In genomic region chr12:100842156-100842555, GRCh38 we compare ENCODE assay signal across 17 cellular contexts. TPM values are rescaled to one million over a fixed set of nuclear protein-coding genes. Genes with fewer than 3 reads are reported as not detected.
"Had no signal": no experiment of that assay in that cellular context is flagged by ENCODE, and none has a peak within 500 bp of the region (broad histone marks: within the 10 kb centered on the region; RNA-seq: fewer than 3 reads in every experiment).

No MANE protein-coding gene starts in this region.

- H3K27me3 Mint-ChIP-seq: activated naive CD4-positive, alpha-beta T cell treated with anti-CD3 and anti-CD28 coated beads, Interleukin-2, amount 10 ng/mL, durations not matched to agents 7 days and 5 days; stimulated activated naive CD8-positive, alpha-beta T cell treated with anti-CD3 and anti-CD28 coated beads, Interleukin-15, Interleukin-2, amounts not matched to agents 100 ng/mL and 50 ng/mL, for 24 hours; T-helper 17 cell had no signal

- H3K36me3 ChIP-seq: lower lobe of right lung, thoracic aorta had no signal

- H3K4me1 Mint-ChIP-seq: activated naive CD4-positive, alpha-beta T cell treated with anti-CD3 and anti-CD28 coated beads, Interleukin-2, amount 10 ng/mL, durations not matched to agents 7 days and 5 days; mesothelial cell of epicardium; T-helper 17 cell had no signal

- H3K27ac Mint-ChIP-seq: activated naive CD4-positive, alpha-beta T cell treated with anti-CD3 and anti-CD28 coated beads, Interleukin-2, amount 10 ng/mL, durations not matched to agents 7 days and 5 days; activated T-helper 2 cell treated with anti-CD3 and anti-CD28 coated beads, Interferon-gamma antibody, Interleukin-2, Interleukin-4, amounts not matched to agents 10 μg/mL and 5 μg/mL and 100 μg/mL, durations not matched to agents 14 hours and 24 hours and 36 hours; mesothelial cell of epicardium; naive B cell; stimulated activated naive CD8-positive, alpha-beta T cell treated with anti-CD3 and anti-CD28 coated beads, Interleukin-15, Interleukin-2, amounts not matched to agents 100 ng/mL and 50 ng/mL, for 24 hours; T-helper 17 cell had no signal

- H3K4me1 ChIP-seq: lower lobe of right lung, parathyroid adenoma had no signal

- DNase-seq: activated naive CD4-positive, alpha-beta T cell treated with anti-CD3 and anti-CD28 coated beads, Interleukin-2, amount 10 ng/mL, durations not matched to agents 7 days and 5 days; effector CD4-positive, alpha-beta T cell; hippocampal formation; kidney glomerular epithelial cell; lower lobe of right lung; naive B cell; retina; stimulated activated CD4-positive, alpha-beta T cell treated with anti-CD3 and anti-CD28 coated beads, Interleukin-15, amount 100 ng/mL, for 24 hours; stimulated activated CD4-positive, alpha-beta T cell treated with anti-CD3 and anti-CD28 coated beads, Interleukin-4, amount 100 ng/mL, for 24 hours; T-helper 17 cell had no signal

- H3K4me3 ChIP-seq: lower lobe of right lung, thoracic aorta had no signal

- ATAC-seq: lower lobe of right lung, T-helper 17 cell had no signal

- H3K9me3 Mint-ChIP-seq: activated T-helper 2 cell treated with anti-CD3 and anti-CD28 coated beads, Interferon-gamma antibody, Interleukin-2, Interleukin-4, amounts not matched to agents 10 μg/mL and 5 μg/mL and 100 μg/mL, durations not matched to agents 14 hours and 24 hours and 36 hours; mesothelial cell of epicardium had no signal

- H3K9me3 ChIP-seq: lower lobe of right lung, thoracic aorta had no signal

- H3K36me3 Mint-ChIP-seq: activated naive CD4-positive, alpha-beta T cell treated with anti-CD3 and anti-CD28 coated beads, Interleukin-2, amount 10 ng/mL, durations not matched to agents 7 days and 5 days; mesothelial cell of epicardium; naive B cell had no signal

- H3K4me3 Mint-ChIP-seq: activated naive CD4-positive, alpha-beta T cell treated with anti-CD3 and anti-CD28 coated beads, Interleukin-2, amount 10 ng/mL, durations not matched to agents 7 days and 5 days; mesothelial cell of epicardium; naive B cell; stimulated activated naive CD8-positive, alpha-beta T cell treated with anti-CD3 and anti-CD28 coated beads, Interleukin-15, Interleukin-2, amounts not matched to agents 100 ng/mL and 50 ng/mL, for 24 hours; T-helper 17 cell had no signal

- FAIRE-seq: bronchial epithelial cell, TTC549 had no signal

RNA-seq across cellular contexts. Expression of gene ANO4, which starts 47.6 kb away (rescaled TPM):
- total RNA-seq: activated T-helper 2 cell treated with anti-CD3 and anti-CD28 coated beads, Interferon-gamma antibody, Interleukin-2, Interleukin-4, amounts not matched to agents 10 μg/mL and 5 μg/mL and 100 μg/mL, durations not matched to agents 14 hours and 24 hours and 36 hours; T-helper 17 cell; thoracic aorta had no signal
